22 cellular contexts compared by ENCODE assay signal in genomic region chr18:27709344-27709743, GRCh38.
"Had no signal": no experiment of that assay in that cellular context is flagged by ENCODE, and none has a peak within 500 bp of the region (broad histone marks: within the 10 kb centered on the region; RNA-seq: fewer than 3 reads in every experiment).

No MANE protein-coding gene starts in this region.

- H3K9me3 ChIP-seq: colonic mucosa, gastrocnemius medialis, lower lobe of right lung had no signal

- DNase-seq: colonic mucosa; cortex of kidney; effector CD8-positive, alpha-beta T cell; effector memory CD8-positive, alpha-beta T cell; endodermal cell; erythroblast; esophagus squamous epithelium; foreskin fibroblast; foreskin melanocyte; gastrocnemius medialis; glutamatergic neuron; head of caudate nucleus; heart right ventricle; hippocampal formation; left cardiac atrium; left lung; left ventricle myocardium superior; lower lobe of right lung; mesendoderm; midbrain; naive thymus-derived CD4-positive, alpha-beta T cell had no signal

- H3K4me1 ChIP-seq: colonic mucosa, esophagus squamous epithelium, gastrocnemius medialis, left lung, lower lobe of right lung had no signal

- H3K36me3 ChIP-seq: colonic mucosa, esophagus squamous epithelium, gastrocnemius medialis, heart right ventricle, left lung, lower lobe of right lung had no signal

- H3K27me3 ChIP-seq: colonic mucosa, esophagus squamous epithelium, gastrocnemius medialis, heart right ventricle, left lung had no signal

- H3K4me3 ChIP-seq: colonic mucosa, esophagus squamous epithelium, gastrocnemius medialis, heart right ventricle, left lung, lower lobe of right lung had no signal

- H3K27ac ChIP-seq: colonic mucosa, epithelial cell of prostate, esophagus squamous epithelium, gastrocnemius medialis, heart right ventricle, left lung, lower lobe of right lung had no signal
